Comparison of ENCODE assay signal across 9 cellular contexts in genomic region chr15:51758645-51759044, GRCh38. TPM values are rescaled to one million over a fixed set of nuclear protein-coding genes. Genes with fewer than 3 reads are reported as not detected.
A peak's percentile ranks its signal among the peaks of the same experiment; 100 is the strongest.
DNase-seq lines count a peak whose midpoint lies in the region; ATAC-seq and TF ChIP-seq lines count a peak whose summit lies in the region.
"Had no signal": no experiment of that assay in that cellular context is flagged by ENCODE, and none has a peak within 500 bp of the region (broad histone marks: within the 10 kb centered on the region; RNA-seq: fewer than 3 reads in every experiment).

No MANE protein-coding gene starts in this region.

- no peak for TF ChIP-seq CTCF in HEK293 (tag by site-specific recombination; IDR thresholded peaks at IDR 0.05)
- TF ChIP-seq CTCF in adrenal gland (IDR thresholded peaks at IDR 0.05): no peak
- TF ChIP-seq CTCF in GM13977 (IDR thresholded peaks at IDR 0.05; ENCODE audit: extremely low read depth, insufficient read depth, missing control alignments): no peak

- CTCF ChIA-PET in HEK293 (lab: Yijun Ruan, JAX): interaction anchor here (1.7 to 2.7 kb wide), 2 partner anchors 18 to 20 kb away, joined by 3 to 21 read pairs; no protein-coding TSS in a partner anchor

- intact Hi-C loops in adrenal gland (cut with DNase I) (no loop called here), Right ventricle myocardium superior (cut with DNase I) (no loop called here)

- 52 to 71% (median 56%) methylated on average over 1 of the region's 1 CpG for WGBS in adrenal gland, 4 donors

- H3K27ac ChIP-seq in HEK293 (ENCODE audit: extremely low read depth, low read depth, low read length): no peak overlapping the region
- peak overlapping the region in 1 of 5 donors; percentile 27 for H3K27ac ChIP-seq in adrenal gland
- H3K27ac ChIP-seq in effector memory CD4-positive, alpha-beta T cell (ENCODE audit: insufficient read depth, low read length, poor library complexity, severe bottlenecking): no peak overlapping the region

- DNase-seq in adrenal gland (peak in 6 of 7 donors; percentile 25 to 63 (median 35)), Right ventricle myocardium superior (peak; percentile 72), skeletal muscle cell (ENCODE audit: low read depth) (peak; percentile 92), GM13977 (ENCODE audit: low spot score) (no peak)
- DNase-seq in effector memory CD4-positive, alpha-beta T cell: no peak

- H3K27me3 ChIP-seq in adrenal gland: no peaks in the 10 kb centered on the region
- no peaks in the 10 kb centered on the region for H3K27me3 ChIP-seq in effector memory CD4-positive, alpha-beta T cell (replicated peaks; ENCODE audit: control insufficient read depth, insufficient read depth, low read length, poor library complexity, severe bottlenecking)

- no peaks in the 10 kb centered on the region for H3K36me3 ChIP-seq in HEK293 (ENCODE audit: control insufficient read depth in 2 of 2, insufficient read depth in 1 of 2, low read length in 2 of 2)
- no peaks in the 10 kb centered on the region for H3K36me3 ChIP-seq in adrenal gland (replicated peaks in 1 of 2)
- H3K36me3 ChIP-seq in effector memory CD4-positive, alpha-beta T cell (ENCODE audit: control insufficient read depth, insufficient read depth, low read length): no peaks in the 10 kb centered on the region

- POLR2A ChIA-PET in HEK293 (lab: Yijun Ruan, JAX): no interaction called here

- TF ChIP-seq POLR2A in adrenal gland (IDR thresholded peaks at IDR 0.05): no peak

- ATAC-seq in Right ventricle myocardium superior (ENCODE audit: poor library complexity) (peak; percentile 86), GM21515 (IDR thresholded peaks at IDR 0.05; ENCODE audit: unreplicated experiment) (no peak), GM21423 (IDR thresholded peaks at IDR 0.05; ENCODE audit: unreplicated experiment) (no peak)
- ATAC-seq: mucosa of descending colon had no signal

- H3K4me1 ChIP-seq in HEK293 (ENCODE audit: control insufficient read depth, insufficient read depth, low read length) (no peaks in the 10 kb centered on the region), adrenal gland (replicated peaks in 1 of 2) (peaks cover 0 to 10% of the 10 kb centered on the region in 2 donors)
- H3K4me1 ChIP-seq in effector memory CD4-positive, alpha-beta T cell (ENCODE audit: control insufficient read depth, insufficient read depth, low read length, poor library complexity, severe bottlenecking): no peaks in the 10 kb centered on the region

- in situ Hi-C loops in GM13977 (cut with MboI; ENCODE audit: low pct_unique_long_range_greater_than_20kb, low sequenced_read_pairs, unreplicated experiment): no loop called here

- H3K9me3 ChIP-seq in HEK293 (ENCODE audit: control insufficient read depth, insufficient read depth, low read depth, low read length) (no peaks in the 10 kb centered on the region), adrenal gland (replicated peaks in 1 of 3) (no peaks in the 10 kb centered on the region)
- no peaks in the 10 kb centered on the region for H3K9me3 ChIP-seq in effector memory CD4-positive, alpha-beta T cell (ENCODE audit: control insufficient read depth, low read length)
- H3K9me3 ChIP-seq: mucosa of descending colon had no signal

- no peak overlapping the region for H3K4me3 ChIP-seq in HEK293 (ENCODE audit: low read depth, low read length)
- no peak overlapping the region for H3K4me3 ChIP-seq in adrenal gland
- no peak overlapping the region for H3K4me3 ChIP-seq in skeletal muscle cell (ENCODE audit: low read depth, low read length)
- no peak overlapping the region for H3K4me3 ChIP-seq in effector memory CD4-positive, alpha-beta T cell (ENCODE audit: insufficient read depth, low read depth, low read length, poor library complexity, severe bottlenecking)
- H3K4me3 ChIP-seq: mucosa of descending colon had no signal

TF ChIP-seq in HEK293, 187 proteins besides CTCF, POLR2A, EP300 and RAD21:
- no peak for TF ChIP-seq MYNN (tag by site-specific recombination; IDR thresholded peaks at IDR 0.05; ENCODE audit: borderline replicate concordance)
- no peak for TF ChIP-seq ZSCAN5A (tag by site-specific recombination; IDR thresholded peaks at IDR 0.05)
- no peak for TF ChIP-seq ZNF433 (tag by site-specific recombination; IDR thresholded peaks at IDR 0.05; ENCODE audit: low read depth)
- TF ChIP-seq MZF1 (tag by site-specific recombination; IDR thresholded peaks at IDR 0.05; ENCODE audit: borderline replicate concordance): peak; percentile 84; the same call in 1 of the 2 replicates
- TF ChIP-seq ZBTB17 (tag by site-specific recombination; IDR thresholded peaks at IDR 0.05): peak; percentile 79
- TF ChIP-seq ZNF140 (tag by site-specific recombination; IDR thresholded peaks at IDR 0.05): no peak
- peak; percentile 72 for TF ChIP-seq ZNF600 (tag by site-specific recombination; IDR thresholded peaks at IDR 0.05)
- TF ChIP-seq ZNF311 (tag by site-specific recombination; IDR thresholded peaks at IDR 0.05; ENCODE audit: borderline replicate concordance): no peak
- TF ChIP-seq ZNF707 (tag by site-specific recombination; IDR thresholded peaks at IDR 0.05): no peak
- TF ChIP-seq ZSCAN18 (tag by site-specific recombination; IDR thresholded peaks at IDR 0.05): no peak
- TF ChIP-seq ZNF18 (tag by site-specific recombination; IDR thresholded peaks at IDR 0.05): no peak
- TF ChIP-seq ZNF48 (tag by site-specific recombination; IDR thresholded peaks at IDR 0.05): no peak
- TF ChIP-seq ZNF146 (tag by site-specific recombination; IDR thresholded peaks at IDR 0.05): no peak
- TF ChIP-seq ZNF791 (tag by site-specific recombination; IDR thresholded peaks at IDR 0.05): no peak
- TF ChIP-seq YY1 (tag by site-specific recombination; IDR thresholded peaks at IDR 0.05): no peak

RNA-seq across cellular contexts. Expression of gene TMOD2, which starts 7.2 kb away (rescaled TPM):
- total RNA-seq in adrenal gland: 10 to 100 TPM in 3 of 8 donors, 1 to 10 TPM in 5; 3.7 to 13.2 (median 8.2) TPM
- polyA plus RNA-seq in adrenal gland: 1 to 10 TPM; 1.4 to 6.5 (median 4.1) TPM
- total RNA-seq in Right ventricle myocardium superior: 7.3 TPM

RNA-seq across cellular contexts. Expression of gene LYSMD2, which starts 21.2 kb away (rescaled TPM):
- 10 to 100 TPM; 13.8 to 56.3 (median 26.1) TPM for total RNA-seq in adrenal gland
- 10 to 100 TPM; 11.3 to 32.5 (median 14.1) TPM for polyA plus RNA-seq in adrenal gland
- 4.3 TPM for total RNA-seq in Right ventricle myocardium superior

Comparison
In these comparisons a context has a peak if more than half of its experiments do, and no peak if none do; other contexts are left out.
1. DNase-seq: peak in adrenal gland (6 of 7), Right ventricle myocardium superior (single experiment) and skeletal muscle cell (single experiment); none in effector memory CD4-positive, alpha-beta T cell (0 of 3) and GM13977 (single experiment).